Comparison of ENCODE assay signal across 31 cellular contexts in the genomic region with DNA sequence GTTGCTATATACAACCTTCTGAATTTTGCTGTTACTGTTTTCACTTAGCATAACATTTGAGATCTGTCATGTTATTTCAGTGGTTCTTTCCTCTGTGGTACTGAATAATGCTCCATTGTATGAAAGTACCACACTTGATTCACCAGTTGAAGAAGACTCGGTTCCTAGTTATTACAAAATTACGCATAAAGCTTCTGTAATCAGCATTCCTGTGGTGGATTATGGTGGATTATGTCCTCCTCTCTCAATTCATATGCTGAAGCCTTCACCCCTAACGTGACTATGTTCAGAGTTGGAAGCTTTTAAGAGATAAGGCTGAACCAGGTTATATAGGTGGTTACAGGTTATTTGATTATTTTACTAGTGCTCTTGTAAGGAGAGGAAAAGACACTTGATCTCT.
"Had no signal": no experiment of that assay in that cellular context is flagged by ENCODE, and none has a peak within 500 bp of the region (broad histone marks: within the 10 kb centered on the region; RNA-seq: fewer than 3 reads in every experiment).

No MANE protein-coding gene starts in this region.

- ATAC-seq: activated CD8-positive, alpha-beta T cell treated with anti-CD3 and anti-CD28 coated beads for 36 hours; activated T-cell treated with anti-CD3 and anti-CD28 coated beads, Interleukin-2, amount 50 U/mL, for 72 hours; activated T-helper 17 cell treated with anti-CD3 and anti-CD28 coated beads, Interleukin-2, amount 50 U/mL, for 72 hours; SK-N-SH treated with all-trans-retinoic acid at 6 μM for 48 hours; T-cell had no signal

- H3K27me3 ChIP-seq: cardiac muscle cell, Peyer's patch, SJSA1 had no signal

- H3K36me3 Mint-ChIP-seq: activated naive CD8-positive, alpha-beta T cell treated with anti-CD3 and anti-CD28 coated beads for 36 hours; T-cell had no signal

- H3K36me3 ChIP-seq: cardiac muscle cell, Peyer's patch, SJSA1, WERI-Rb-1 had no signal

- H3K4me3 Mint-ChIP-seq: activated CD8-positive, alpha-beta T cell treated with anti-CD3 and anti-CD28 coated beads for 36 hours; activated naive CD8-positive, alpha-beta T cell treated with anti-CD3 and anti-CD28 coated beads for 36 hours; activated T-cell treated with anti-CD3 and anti-CD28 coated beads, Interleukin-2, amount 50 U/mL, for 72 hours; activated T-helper 17 cell treated with anti-CD3 and anti-CD28 coated beads, Interleukin-2, amount 50 U/mL, for 72 hours; central memory CD8-positive, alpha-beta T cell; T-cell had no signal

- DNase-seq: activated CD4-positive, alpha-beta T cell treated with anti-CD3 and anti-CD28 coated beads for 1 hour; activated CD4-positive, alpha-beta T cell treated with anti-CD3 and anti-CD28 coated beads for 48 hours; activated CD4-positive, CD25-positive, alpha-beta regulatory T cell; activated CD8-positive, alpha-beta T cell treated with anti-CD3 and anti-CD28 coated beads for 36 hours; activated effector memory CD4-positive, alpha-beta T cell treated with anti-CD3 and anti-CD28 coated beads, Interleukin-2, amount 50 U/mL, for 16 hours; activated naive CD4-positive, alpha-beta T cell; activated naive CD4-positive, alpha-beta T cell treated with anti-CD3 and anti-CD28 coated beads, Interleukin-2, amount 50 U/mL, for 16 hours; activated naive CD8-positive, alpha-beta T cell treated with anti-CD3 and anti-CD28 coated beads for 36 hours; activated T-cell treated with anti-CD3 and anti-CD28 coated beads, Interleukin-2, amount 50 U/mL, for 1 hour; activated T-cell treated with anti-CD3 and anti-CD28 coated beads, Interleukin-2, amount 50 U/mL, for 72 hours; amniotic stem cell; aorta; NCI-H1105; NCI-H1417 treated with DMSO at 0.1 percent for 48 hours; NCI-H1930; NCI-H2081 treated with DMSO at 0.1 percent for 48 hours; NCI-H510A; NCI-H526; NCI-H774; Peyer's patch; RPMI8226; SHP77 treated with DMSO at 0.1 percent for 48 hours; T-cell; T-helper 2 cell; T-helper 9 cell; WERI-Rb-1 had no signal

- H3K9me3 Mint-ChIP-seq: activated naive CD8-positive, alpha-beta T cell treated with anti-CD3 and anti-CD28 coated beads for 36 hours had no signal

- H3K4me1 ChIP-seq: Peyer's patch, SJSA1 had no signal

- H3K4me1 Mint-ChIP-seq: activated naive CD8-positive, alpha-beta T cell treated with anti-CD3 and anti-CD28 coated beads for 36 hours; activated T-helper 17 cell treated with anti-CD3 and anti-CD28 coated beads, Interleukin-2, amount 50 U/mL, for 72 hours; central memory CD8-positive, alpha-beta T cell; T-cell had no signal

- H3K27ac ChIP-seq: cardiac muscle cell, Peyer's patch, SJSA1, WERI-Rb-1 had no signal

- H3K27ac Mint-ChIP-seq: activated CD8-positive, alpha-beta T cell treated with anti-CD3 and anti-CD28 coated beads for 36 hours; activated naive CD8-positive, alpha-beta T cell treated with anti-CD3 and anti-CD28 coated beads for 36 hours; activated T-cell treated with anti-CD3 and anti-CD28 coated beads, Interleukin-2, amount 50 U/mL, for 72 hours; activated T-helper 17 cell treated with anti-CD3 and anti-CD28 coated beads, Interleukin-2, amount 50 U/mL, for 72 hours; T-cell had no signal

- H3K27me3 Mint-ChIP-seq: activated CD8-positive, alpha-beta T cell treated with anti-CD3 and anti-CD28 coated beads for 36 hours; activated naive CD8-positive, alpha-beta T cell treated with anti-CD3 and anti-CD28 coated beads for 36 hours; activated T-helper 17 cell treated with anti-CD3 and anti-CD28 coated beads, Interleukin-2, amount 50 U/mL, for 72 hours; central memory CD8-positive, alpha-beta T cell; T-cell had no signal

- H3K4me3 ChIP-seq: cardiac muscle cell, Peyer's patch, SJSA1 had no signal

- H3K9me3 ChIP-seq: Peyer's patch, SJSA1 had no signal
